ENCODE assay signal across 8 cellular contexts in the genomic region with DNA sequence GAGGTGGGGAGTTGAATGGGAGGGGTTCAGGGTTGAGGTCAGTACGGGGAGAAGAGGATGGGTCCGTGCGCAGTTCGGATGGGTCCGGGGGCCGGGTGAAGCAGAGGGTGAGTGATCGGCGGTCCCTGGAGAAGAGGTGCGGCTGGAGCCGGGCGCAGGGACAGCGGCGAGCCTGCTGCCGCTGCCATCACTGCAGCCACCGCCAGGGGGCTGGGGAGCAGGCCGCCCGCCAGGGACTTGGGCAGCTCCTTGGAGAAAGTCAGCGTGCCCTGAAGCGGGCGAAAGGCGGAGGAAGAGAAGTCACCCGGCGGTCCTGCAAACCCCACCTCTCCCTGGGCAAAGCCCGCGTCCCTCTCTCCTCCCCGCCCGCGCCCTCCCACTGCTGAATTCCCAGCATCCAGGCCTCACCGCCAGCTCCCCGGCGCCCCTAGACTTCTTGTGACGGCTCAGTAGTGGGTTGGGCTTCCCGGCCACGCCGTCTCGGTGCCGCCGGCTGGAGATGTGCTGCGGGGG. TPM values are rescaled to one million over a fixed set of nuclear protein-coding genes. Genes with fewer than 3 reads are reported as not detected.
DNase-seq lines count a peak whose midpoint lies in the region; ATAC-seq and TF ChIP-seq lines count a peak whose summit lies in the region.

No MANE protein-coding gene starts in this region.

- no peak overlapping the region for H3K9ac ChIP-seq in muscle layer of colon (ENCODE audit: low read length)

- H3K27me3 ChIP-seq in muscle layer of colon (ENCODE audit: control insufficient read depth in 1 of 2, insufficient read depth in 2 of 2, low read length in 2 of 2) (no peaks in the 10 kb centered on the region), aorta (ENCODE audit: control insufficient read depth in 1 of 2, insufficient read depth in 2 of 2, low read length in 1 of 2) (no peaks in the 10 kb centered on the region)

- H3K4me1 ChIP-seq in muscle layer of colon (ENCODE audit: insufficient read depth, low read length) (peaks cover 47% of the 10 kb centered on the region), aorta (ENCODE audit: control insufficient read depth in 1 of 2, insufficient read depth in 2 of 2, low read length in 2 of 2) (no peaks in the 10 kb centered on the region)

- peak; percentile 91 for TF ChIP-seq CTCF in AG09309 (IDR thresholded peaks at IDR 0.05; ENCODE audit: control insufficient read depth, insufficient read depth, low read depth, low read length, missing control alignments)

- H3K36me3 Mint-ChIP-seq in T-cell = no peaks in the 10 kb centered on the region

- POLR2A ChIA-PET in T-cell (lab: Charles Lee) = interaction anchor here in 1 of 2 donors (0.6 to 0.7 kb wide), 2 partner anchors 154 to 618 kb away, joined by 3 to 6 read pairs; no protein-coding TSS in a partner anchor

- intact Hi-C loops in aorta (cut with DNase I) = no loop called here

- H3K4me1 Mint-ChIP-seq in T-cell = peaks cover 22 to 35% (median 33%) of the 10 kb centered on the region in 3 donors

- no peak overlapping the region for H3K27ac Mint-ChIP-seq in T-cell

- WGBS in aorta, 2 donors = 3 to 7% methylated on average over 32 to 39 of the region's 39 CpGs

- CTCF ChIA-PET in T-cell (lab: Charles Lee) = interaction anchor here (0.6 to 1.2 kb wide), 7 partner anchors 9 to 128 kb away, joined by 3 to 8 read pairs (median 4); no protein-coding TSS in a partner anchor

- H3K27ac ChIP-seq in muscle layer of colon (ENCODE audit: low read depth, low read length) (peak overlapping the region; percentile 23), aorta (ENCODE audit: low read depth in 1 of 2, low read length in 2 of 2) (no peak overlapping the region)

- no peaks in the 10 kb centered on the region for H3K27me3 Mint-ChIP-seq in T-cell

- H3K4me3 Mint-ChIP-seq in T-cell = peak overlapping the region; percentile 24 to 64 (median 47)

- H3K4me3 ChIP-seq in AG09309 (ENCODE audit: control insufficient read depth, low read depth, low read length) (peak overlapping the region; percentile 51), muscle layer of colon (ENCODE audit: low read depth in 1 of 2, low read length in 2 of 2) (peak overlapping the region; percentile 26 to 47), aorta (ENCODE audit: low read length in 2 of 2) (peak overlapping the region in 1 of 2 donors; percentile 54)

- H3K36me3 ChIP-seq in muscle layer of colon (ENCODE audit: insufficient read depth, low read length) (peaks cover 8% of the 10 kb centered on the region), aorta (ENCODE audit: control insufficient read depth in 1 of 2, insufficient read depth in 2 of 2, low read length in 1 of 2) (no peaks in the 10 kb centered on the region)

- H3K9me3 Mint-ChIP-seq in T-cell = no peaks in the 10 kb centered on the region

- no peaks in the 10 kb centered on the region for H3K9me3 ChIP-seq in muscle layer of colon (ENCODE audit: low read length)
- no peaks in the 10 kb centered on the region for H3K9me3 ChIP-seq in aorta (ENCODE audit: control insufficient read depth, low read length)

- peak; percentile 48 for DNase-seq in AG09309 (ENCODE audit: low read depth)
- peak; percentile 72 for DNase-seq in H4 (ENCODE audit: low spot score)
- DNase-seq in T-cell = peak in 3 of 34 experiments; percentile 29 to 39 (median 35)
- peak; percentile 76 for DNase-seq in fibroblast of peridontal ligament (ENCODE audit: extremely low read depth)
- peak; percentile 91 to 95 for DNase-seq in aorta
- DNase-seq in NCI-H1436 treated with DMSO at 0.1 percent for 48 hours (lab: John Stamatoyannopoulos, UW) = no peak

- no peak for ATAC-seq in T-cell (replicated peaks in 1 of 4)
- ATAC-seq in aorta (ENCODE audit: low FRiP score) = peak; percentile 90
- ATAC-seq in GM21528 (IDR thresholded peaks at IDR 0.05; ENCODE audit: low FRiP score, unreplicated experiment) = no peak

RNA-seq across cellular contexts. Expression of gene GPR84, which starts 6.0 kb away (rescaled TPM):
- not detected in 2 replicates for total RNA-seq in H4 (2014; rRNA removed; shearing (Covaris generic))
- total RNA-seq in T-cell (not detected), aorta (1 to 10 TPM; 1.9 TPM)
- polyA plus RNA-seq in aorta = under 1 TPM in 1 of 2 donors, not detected in 1; 0.38 TPM

RNA-seq across cellular contexts. Expression of gene ZNF385A, which starts 14.3 kb away (rescaled TPM):
- total RNA-seq in H4 (2014; rRNA removed; shearing (Covaris generic)) = 2.3 and 5.3 TPM in 2 replicates
- total RNA-seq in T-cell (1 to 10 TPM in 4 of 5 donors, under 1 TPM in 1; 0.90 to 2.7 (median 1.2) TPM), aorta (10 to 100 TPM; 22.2 to 27.6 TPM)
- 10 to 100 TPM in 1 of 2 donors, 1 to 10 TPM in 1; 4.1 to 11.5 TPM for polyA plus RNA-seq in aorta

RNA-seq across cellular contexts. Expression of gene COPZ1, which starts 45.3 kb away (rescaled TPM):
- total RNA-seq in H4 (2014; rRNA removed; shearing (Covaris generic)) = 155 and 212 TPM in 2 replicates
- total RNA-seq in T-cell = 10 to 100 TPM; 60.4 to 81.3 (median 74.8) TPM
- 10 to 100 TPM; 71.5 to 72.1 TPM for total RNA-seq in aorta
- 10 to 100 TPM; 54.1 to 63.0 TPM for polyA plus RNA-seq in aorta

RNA-seq across cellular contexts. Expression of gene ITGA5, which starts 48.8 kb away (rescaled TPM):
- total RNA-seq in H4 (2014; rRNA removed; shearing (Covaris generic)) = 86.7 and 89.4 TPM in 2 replicates
- 100 to 1,000 TPM in 3 of 5 donors, 10 to 100 TPM in 2; 58.6 to 183 (median 169) TPM for total RNA-seq in T-cell
- 1,000 to 10,000 TPM in 1 of 2 donors, 100 to 1,000 TPM in 1; 241 to 1,416 TPM for total RNA-seq in aorta
- 100 to 1,000 TPM in 1 of 2 donors, 10 to 100 TPM in 1; 26.5 to 464 TPM for polyA plus RNA-seq in aorta
